Comparison of ENCODE assay signal across 7 cellular contexts in genomic region chr12:2291182-2291832, GRCh38.
DNase-seq lines count a peak whose midpoint lies in the region; ATAC-seq, FAIRE-seq and TF ChIP-seq lines count a peak whose summit lies in the region.

No MANE protein-coding gene starts in this region.

- H3K36me3 ChIP-seq in H7 (replicated peaks; ENCODE audit: control insufficient read depth, insufficient read depth, low read length) (no peaks in the 10 kb centered on the region), OCI-LY7 (ENCODE audit: insufficient read depth, low read length) (no peaks in the 10 kb centered on the region)

- H3K4me3 ChIP-seq in H7 (ENCODE audit: insufficient read depth, low read depth, low read length), result no peak overlapping the region
- no peak overlapping the region for H3K4me3 ChIP-seq in OCI-LY7 (ENCODE audit: low read depth, low read length, poor library complexity, severe bottlenecking)
- no peak overlapping the region for H3K4me3 ChIP-seq in cardiac fibroblast (replicated peaks in 1 of 2; ENCODE audit: low read depth in 2 of 2, low read length in 2 of 2)

- DNase-seq in D721Med (ENCODE audit: insufficient read length, low spot score), result peak; percentile 59
- peak; percentile 87 for DNase-seq in H7
- peak; percentile 78 for DNase-seq in OCI-LY7 (ENCODE audit: low spot score)
- peak; percentile 50 to 68 for DNase-seq in cardiac fibroblast (ENCODE audit: low read depth in 2 of 2)
- DNase-seq in mesothelial cell of epicardium (ENCODE audit: low spot score in 2 of 2, unreplicated experiment in 2 of 2), result no peak
- no peak for DNase-seq in NCI-H226

- H3K27me3 Mint-ChIP-seq in mesothelial cell of epicardium (ENCODE audit: low read depth), result no peaks in the 10 kb centered on the region

- no peaks in the 10 kb centered on the region for H3K9me2 ChIP-seq in OCI-LY7 (ENCODE audit: insufficient read depth, low read length)

- H2AFZ ChIP-seq in OCI-LY7 (ENCODE audit: low read length), result peak overlapping the region; percentile 35; the same call in 1 of the 2 replicates

- no peaks in the 10 kb centered on the region for H3K9me3 Mint-ChIP-seq in mesothelial cell of epicardium

- H4K20me1 ChIP-seq in OCI-LY7 (ENCODE audit: insufficient read depth, low read length), result no peaks in the 10 kb centered on the region

- no peak overlapping the region for H3K27ac ChIP-seq in OCI-LY7 (ENCODE audit: low read depth, low read length, poor library complexity, severe bottlenecking)

- FAIRE-seq in D721Med (lab: Jason Lieb, UNC), result peak; percentile 16

- H3K79me2 ChIP-seq in OCI-LY7 (ENCODE audit: insufficient read depth, low read depth, low read length), result no peaks in the 10 kb centered on the region

- H3K27ac Mint-ChIP-seq in mesothelial cell of epicardium, result no peak overlapping the region

- no TSS peak for BruUV-seq in OCI-LY7 (replicated peaks; lab: Mats Ljungman, UMichigan)

- no peaks in the 10 kb centered on the region for H3K36me3 Mint-ChIP-seq in mesothelial cell of epicardium

- H3K4me2 ChIP-seq in OCI-LY7 (ENCODE audit: low read length), result no peak overlapping the region

- CTCF ChIA-PET in OCI-LY7 (lab: Charles Lee; ENCODE audit: unreplicated experiment), result interaction anchor here (0.6 kb wide), 1 partner anchor 71 kb away, joined by 3 read pairs; no protein-coding TSS in a partner anchor

- no peak for ATAC-seq in GM18868 (IDR thresholded peaks at IDR 0.05; ENCODE audit: unreplicated experiment)

- POLR2A ChIA-PET in OCI-LY7 (lab: Charles Lee), result interaction anchor here (0.6 to 0.8 kb wide), 2 partner anchors 14 to 108 kb away, joined by 3 read pairs; no protein-coding TSS in a partner anchor

- intact Hi-C loops in OCI-LY7 (cut with micrococcal nuclease; ENCODE audit: unreplicated experiment), result loop anchor here (5.0 kb wide), 1 partner anchor 291 kb away; no protein-coding TSS in a partner anchor

- H3K27me3 ChIP-seq in H7 (ENCODE audit: control insufficient read depth, insufficient read depth, low read length), result no peaks in the 10 kb centered on the region; the same call in 1 of the 2 replicates

- H3K4me3 Mint-ChIP-seq in mesothelial cell of epicardium, result no peak overlapping the region

- no peaks in the 10 kb centered on the region for H3K9me3 ChIP-seq in OCI-LY7 (ENCODE audit: low read length)

- H3K4me1 ChIP-seq in OCI-LY7 (ENCODE audit: insufficient read depth, low read length, poor library complexity, severe bottlenecking), result peaks cover 31% of the 10 kb centered on the region

- peaks cover 42% of the 10 kb centered on the region for H3K4me1 Mint-ChIP-seq in mesothelial cell of epicardium

- TF ChIP-seq CTCF in D721Med (IDR thresholded peaks at IDR 0.05; ENCODE audit: insufficient read depth, missing control alignments) (peak; percentile 53), OCI-LY7 (conservative IDR thresholded peaks at IDR 0.05; ENCODE audit: low read length) (peak; percentile 92), cardiac fibroblast (IDR thresholded peaks at IDR 0.05; ENCODE audit: low read depth, low read length) (peak; percentile 80), mesothelial cell of epicardium (IDR thresholded peaks at IDR 0.05; ENCODE audit: unreplicated experiment) (peak; percentile 88)

Comparison
In these comparisons a context has a peak if more than half of its experiments do, and no peak if none do; other contexts are left out.
1. DNase-seq: peak in D721Med (single experiment), H7 (single experiment), OCI-LY7 (single experiment) and cardiac fibroblast (2 of 2); none in mesothelial cell of epicardium (0 of 2) and NCI-H226 (single experiment).
2. Peak in every context shown above with its lines, with median percentiles within 50 percentile points of each other: CTCF ChIP-seq.